In the genomic region with DNA sequence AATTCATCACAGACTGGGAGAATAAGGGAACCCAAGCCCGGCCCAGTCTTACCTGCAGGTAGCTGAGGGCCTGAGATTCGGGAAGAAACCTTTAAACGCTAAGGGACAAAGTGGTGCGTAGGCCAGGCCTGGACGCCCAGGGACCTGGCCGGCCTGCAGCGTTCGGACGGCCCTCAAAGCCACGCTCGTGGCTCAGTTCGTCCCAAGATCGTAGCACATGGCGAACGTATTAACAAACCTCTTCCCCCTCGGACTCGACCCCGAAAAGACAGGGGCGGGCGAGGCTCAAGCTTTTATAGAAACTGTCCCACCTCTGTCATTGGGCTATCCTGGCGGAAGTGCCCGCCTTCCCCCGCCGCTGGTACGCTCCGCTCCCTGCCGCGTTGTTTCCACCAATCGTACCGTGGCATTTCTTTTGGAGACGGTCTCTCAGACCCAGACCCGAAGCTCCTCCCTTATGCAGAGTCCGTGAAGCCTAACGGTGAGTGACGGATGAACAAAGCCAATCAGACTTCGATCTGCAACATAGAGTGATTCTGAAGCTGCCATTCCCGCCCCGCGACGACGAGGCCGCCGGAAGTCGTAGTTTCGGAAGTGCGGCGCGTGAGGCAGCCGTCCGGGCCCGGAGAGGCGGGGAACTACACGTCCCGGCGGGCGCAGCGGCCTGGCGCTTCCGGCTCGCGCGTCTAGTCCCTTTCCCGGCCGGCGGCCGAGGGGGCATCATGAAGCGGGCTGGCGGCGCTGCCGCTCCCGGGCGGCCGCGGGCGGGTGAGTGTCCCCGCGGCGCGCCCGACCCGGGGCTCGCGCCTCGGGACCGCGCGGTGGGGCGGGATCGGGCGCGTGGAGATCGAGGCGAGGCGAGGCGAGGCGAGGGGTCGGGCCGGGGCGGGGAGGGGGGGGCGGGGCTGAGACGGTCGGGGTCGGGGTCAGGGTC, we compare ENCODE assay signal across 1 cellular context.
TF ChIP-seq lines count a peak whose summit lies in the region.

A gene (plus strand): TSS at position 692 of the 934 bp plus-strand sequence. CDS start 8,139 bp downstream, outside the sequence.

TF ChIP-seq in K562, 482 proteins besides CTCF, POLR2A, EP300 and RAD21 (continued from another document and continues in another):
- TF ChIP-seq, protein P1, sequence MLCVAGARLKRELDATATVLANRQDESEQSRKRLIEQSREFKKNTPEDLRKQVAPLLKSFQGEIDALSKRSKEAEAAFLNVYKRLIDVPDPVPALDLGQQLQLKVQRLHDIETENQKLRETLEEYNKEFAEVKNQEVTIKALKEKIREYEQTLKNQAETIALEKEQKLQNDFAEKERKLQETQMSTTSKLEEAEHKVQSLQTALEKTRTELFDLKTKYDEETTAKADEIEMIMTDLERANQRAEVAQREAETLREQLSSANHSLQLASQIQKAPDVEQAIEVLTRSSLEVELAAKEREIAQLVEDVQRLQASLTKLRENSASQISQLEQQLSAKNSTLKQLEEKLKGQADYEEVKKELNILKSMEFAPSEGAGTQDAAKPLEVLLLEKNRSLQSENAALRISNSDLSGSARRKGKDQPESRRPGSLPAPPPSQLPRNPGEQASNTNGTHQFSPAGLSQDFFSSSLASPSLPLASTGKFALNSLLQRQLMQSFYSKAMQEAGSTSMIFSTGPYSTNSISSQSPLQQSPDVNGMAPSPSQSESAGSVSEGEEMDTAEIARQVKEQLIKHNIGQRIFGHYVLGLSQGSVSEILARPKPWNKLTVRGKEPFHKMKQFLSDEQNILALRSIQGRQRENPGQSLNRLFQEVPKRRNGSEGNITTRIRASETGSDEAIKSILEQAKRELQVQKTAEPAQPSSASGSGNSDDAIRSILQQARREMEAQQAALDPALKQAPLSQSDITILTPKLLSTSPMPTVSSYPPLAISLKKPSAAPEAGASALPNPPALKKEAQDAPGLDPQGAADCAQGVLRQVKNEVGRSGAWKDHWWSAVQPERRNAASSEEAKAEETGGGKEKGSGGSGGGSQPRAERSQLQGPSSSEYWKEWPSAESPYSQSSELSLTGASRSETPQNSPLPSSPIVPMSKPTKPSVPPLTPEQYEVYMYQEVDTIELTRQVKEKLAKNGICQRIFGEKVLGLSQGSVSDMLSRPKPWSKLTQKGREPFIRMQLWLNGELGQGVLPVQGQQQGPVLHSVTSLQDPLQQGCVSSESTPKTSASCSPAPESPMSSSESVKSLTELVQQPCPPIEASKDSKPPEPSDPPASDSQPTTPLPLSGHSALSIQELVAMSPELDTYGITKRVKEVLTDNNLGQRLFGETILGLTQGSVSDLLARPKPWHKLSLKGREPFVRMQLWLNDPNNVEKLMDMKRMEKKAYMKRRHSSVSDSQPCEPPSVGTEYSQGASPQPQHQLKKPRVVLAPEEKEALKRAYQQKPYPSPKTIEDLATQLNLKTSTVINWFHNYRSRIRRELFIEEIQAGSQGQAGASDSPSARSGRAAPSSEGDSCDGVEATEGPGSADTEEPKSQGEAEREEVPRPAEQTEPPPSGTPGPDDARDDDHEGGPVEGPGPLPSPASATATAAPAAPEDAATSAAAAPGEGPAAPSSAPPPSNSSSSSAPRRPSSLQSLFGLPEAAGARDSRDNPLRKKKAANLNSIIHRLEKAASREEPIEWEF (CRISPR knock-in tag; IDR thresholded peaks at IDR 0.05) = no peak
- TF ChIP-seq, protein P2, sequence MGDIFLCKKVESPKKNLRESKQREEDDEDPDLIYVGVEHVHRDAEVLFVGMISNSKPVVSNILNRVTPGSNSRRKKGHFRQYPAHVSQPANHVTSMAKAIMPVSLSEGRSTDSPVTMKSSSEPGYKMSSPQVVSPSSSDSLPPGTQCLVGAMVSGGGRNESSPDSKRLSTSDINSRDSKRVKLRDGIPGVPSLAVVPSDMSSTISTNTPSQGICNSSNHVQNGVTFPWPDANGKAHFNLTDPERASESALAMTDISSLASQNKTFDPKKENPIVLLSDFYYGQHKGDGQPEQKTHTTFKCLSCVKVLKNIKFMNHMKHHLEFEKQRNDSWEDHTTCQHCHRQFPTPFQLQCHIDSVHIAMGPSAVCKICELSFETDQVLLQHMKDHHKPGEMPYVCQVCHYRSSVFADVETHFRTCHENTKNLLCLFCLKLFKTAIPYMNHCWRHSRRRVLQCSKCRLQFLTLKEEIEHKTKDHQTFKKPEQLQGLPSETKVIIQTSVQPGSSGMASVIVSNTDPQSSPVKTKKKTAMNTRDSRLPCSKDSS (IDR thresholded peaks at IDR 0.05; ENCODE audit: low read depth, partially characterized antibody) = no peak
- TF ChIP-seq ZC3H11A (IDR thresholded peaks at IDR 0.05; ENCODE audit: low read depth, low read length) = no peak
- TF ChIP-seq ZFP30 (CRISPR knock-in tag; IDR thresholded peaks at IDR 0.05; ENCODE audit: borderline replicate concordance) = no peak
- TF ChIP-seq NFIC (IDR thresholded peaks at IDR 0.05) = peak; percentile 57
- TF ChIP-seq CHD4 (IDR thresholded peaks at IDR 0.05; ENCODE audit: insufficient read depth, insufficient replicate concordance, low read depth, low read length, poor library complexity, severe bottlenecking) = no peak
- TF ChIP-seq ZKSCAN3 (CRISPR knock-in tag; IDR thresholded peaks at IDR 0.05) = no peak
- TF ChIP-seq ZNF239 (CRISPR knock-in tag; IDR thresholded peaks at IDR 0.05) = peak; percentile 24; the same call in 1 of the 2 replicates
- TF ChIP-seq TOE1 (IDR thresholded peaks at IDR 0.05; ENCODE audit: borderline replicate concordance) = peak; percentile 51; the same call in 1 of the 2 replicates
- TF ChIP-seq TOE1 (CRISPR knock-in tag; IDR thresholded peaks at IDR 0.05; ENCODE audit: borderline replicate concordance, low read depth) = no peak
- TF ChIP-seq POLR2B (IDR thresholded peaks at IDR 0.05; ENCODE audit: low read depth, partially characterized antibody) = peak; percentile 100
- peak; percentile 89 for TF ChIP-seq ZNF175 (CRISPR knock-in tag; IDR thresholded peaks at IDR 0.05; ENCODE audit: low read depth)
- no peak for TF ChIP-seq SRSF7 (optimal IDR thresholded peaks at IDR 0.05; ENCODE audit: low read depth, low read length)
- peak; percentile 92 for TF ChIP-seq ZNF143 (CRISPR knock-in tag; IDR thresholded peaks at IDR 0.05)
- TF ChIP-seq, protein P3, sequence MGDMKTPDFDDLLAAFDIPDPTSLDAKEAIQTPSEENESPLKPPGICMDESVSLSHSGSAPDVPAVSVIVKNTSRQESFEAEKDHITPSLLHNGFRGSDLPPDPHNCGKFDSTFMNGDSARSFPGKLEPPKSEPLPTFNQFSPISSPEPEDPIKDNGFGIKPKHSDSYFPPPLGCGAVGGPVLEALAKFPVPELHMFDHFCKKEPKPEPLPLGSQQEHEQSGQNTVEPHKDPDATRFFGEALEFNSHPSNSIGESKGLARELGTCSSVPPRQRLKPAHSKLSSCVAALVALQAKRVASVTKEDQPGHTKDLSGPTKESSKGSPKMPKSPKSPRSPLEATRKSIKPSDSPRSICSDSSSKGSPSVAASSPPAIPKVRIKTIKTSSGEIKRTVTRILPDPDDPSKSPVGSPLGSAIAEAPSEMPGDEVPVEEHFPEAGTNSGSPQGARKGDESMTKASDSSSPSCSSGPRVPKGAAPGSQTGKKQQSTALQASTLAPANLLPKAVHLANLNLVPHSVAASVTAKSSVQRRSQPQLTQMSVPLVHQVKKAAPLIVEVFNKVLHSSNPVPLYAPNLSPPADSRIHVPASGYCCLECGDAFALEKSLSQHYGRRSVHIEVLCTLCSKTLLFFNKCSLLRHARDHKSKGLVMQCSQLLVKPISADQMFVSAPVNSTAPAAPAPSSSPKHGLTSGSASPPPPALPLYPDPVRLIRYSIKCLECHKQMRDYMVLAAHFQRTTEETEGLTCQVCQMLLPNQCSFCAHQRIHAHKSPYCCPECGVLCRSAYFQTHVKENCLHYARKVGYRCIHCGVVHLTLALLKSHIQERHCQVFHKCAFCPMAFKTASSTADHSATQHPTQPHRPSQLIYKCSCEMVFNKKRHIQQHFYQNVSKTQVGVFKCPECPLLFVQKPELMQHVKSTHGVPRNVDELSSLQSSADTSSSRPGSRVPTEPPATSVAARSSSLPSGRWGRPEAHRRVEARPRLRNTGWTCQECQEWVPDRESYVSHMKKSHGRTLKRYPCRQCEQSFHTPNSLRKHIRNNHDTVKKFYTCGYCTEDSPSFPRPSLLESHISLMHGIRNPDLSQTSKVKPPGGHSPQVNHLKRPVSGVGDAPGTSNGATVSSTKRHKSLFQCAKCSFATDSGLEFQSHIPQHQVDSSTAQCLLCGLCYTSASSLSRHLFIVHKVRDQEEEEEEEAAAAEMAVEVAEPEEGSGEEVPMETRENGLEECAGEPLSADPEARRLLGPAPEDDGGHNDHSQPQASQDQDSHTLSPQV (IDR thresholded peaks at IDR 0.05) = peak; percentile 80
- no peak for TF ChIP-seq MTF1 (CRISPR knock-in tag; IDR thresholded peaks at IDR 0.05; ENCODE audit: borderline replicate concordance)
- TF ChIP-seq, protein P4, sequence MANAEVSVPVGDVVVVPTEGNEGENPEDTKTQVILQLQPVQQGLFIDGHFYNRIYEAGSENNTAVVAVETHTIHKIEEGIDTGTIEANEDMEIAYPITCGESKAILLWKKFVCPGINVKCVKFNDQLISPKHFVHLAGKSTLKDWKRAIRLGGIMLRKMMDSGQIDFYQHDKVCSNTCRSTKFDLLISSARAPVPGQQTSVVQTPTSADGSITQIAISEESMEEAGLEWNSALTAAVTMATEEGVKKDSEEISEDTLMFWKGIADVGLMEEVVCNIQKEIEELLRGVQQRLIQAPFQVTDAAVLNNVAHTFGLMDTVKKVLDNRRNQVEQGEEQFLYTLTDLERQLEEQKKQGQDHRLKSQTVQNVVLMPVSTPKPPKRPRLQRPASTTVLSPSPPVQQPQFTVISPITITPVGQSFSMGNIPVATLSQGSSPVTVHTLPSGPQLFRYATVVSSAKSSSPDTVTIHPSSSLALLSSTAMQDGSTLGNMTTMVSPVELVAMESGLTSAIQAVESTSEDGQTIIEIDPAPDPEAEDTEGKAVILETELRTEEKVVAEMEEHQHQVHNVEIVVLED (CRISPR knock-in tag; IDR thresholded peaks at IDR 0.05) = peak; percentile 72
- TF ChIP-seq ZNF274 (IDR thresholded peaks at IDR 0.05; ENCODE audit: borderline replicate concordance, low read depth, low read length) = no peak
- TF ChIP-seq, protein P5, sequence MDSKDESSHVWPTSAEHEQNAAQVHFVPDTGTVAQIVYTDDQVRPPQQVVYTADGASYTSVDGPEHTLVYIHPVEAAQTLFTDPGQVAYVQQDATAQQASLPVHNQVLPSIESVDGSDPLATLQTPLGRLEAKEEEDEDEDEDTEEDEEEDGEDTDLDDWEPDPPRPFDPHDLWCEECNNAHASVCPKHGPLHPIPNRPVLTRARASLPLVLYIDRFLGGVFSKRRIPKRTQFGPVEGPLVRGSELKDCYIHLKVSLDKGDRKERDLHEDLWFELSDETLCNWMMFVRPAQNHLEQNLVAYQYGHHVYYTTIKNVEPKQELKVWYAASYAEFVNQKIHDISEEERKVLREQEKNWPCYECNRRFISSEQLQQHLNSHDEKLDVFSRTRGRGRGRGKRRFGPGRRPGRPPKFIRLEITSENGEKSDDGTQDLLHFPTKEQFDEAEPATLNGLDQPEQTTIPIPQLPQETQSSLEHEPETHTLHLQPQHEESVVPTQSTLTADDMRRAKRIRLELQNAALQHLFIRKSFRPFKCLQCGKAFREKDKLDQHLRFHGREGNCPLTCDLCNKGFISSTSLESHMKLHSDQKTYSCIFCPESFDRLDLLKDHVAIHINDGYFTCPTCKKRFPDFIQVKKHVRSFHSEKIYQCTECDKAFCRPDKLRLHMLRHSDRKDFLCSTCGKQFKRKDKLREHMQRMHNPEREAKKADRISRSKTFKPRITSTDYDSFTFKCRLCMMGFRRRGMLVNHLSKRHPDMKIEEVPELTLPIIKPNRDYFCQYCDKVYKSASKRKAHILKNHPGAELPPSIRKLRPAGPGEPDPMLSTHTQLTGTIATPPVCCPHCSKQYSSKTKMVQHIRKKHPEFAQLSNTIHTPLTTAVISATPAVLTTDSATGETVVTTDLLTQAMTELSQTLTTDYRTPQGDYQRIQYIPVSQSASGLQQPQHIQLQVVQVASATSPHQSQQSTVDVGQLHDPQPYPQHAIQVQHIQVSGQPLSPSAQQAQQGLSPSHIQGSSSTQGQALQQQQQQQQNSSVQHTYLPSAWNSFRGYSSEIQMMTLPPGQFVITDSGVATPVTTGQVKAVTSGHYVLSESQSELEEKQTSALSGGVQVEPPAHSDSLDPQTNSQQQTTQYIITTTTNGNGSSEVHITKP (IDR thresholded peaks at IDR 0.05; ENCODE audit: partially characterized antibody) = peak; percentile 69
- TF ChIP-seq DACH1 (IDR thresholded peaks at IDR 0.05; ENCODE audit: partially characterized antibody) = no peak
- TF ChIP-seq SIX5 (IDR thresholded peaks at IDR 0.05; ENCODE audit: borderline replicate concordance in 1 of 2, insufficient read depth in 1 of 2, low read depth in 1 of 2, low read length in 2 of 2) = peak; percentile 93 to 97
- TF ChIP-seq CREB1 (IDR thresholded peaks at IDR 0.05) = peak; percentile 90
- TF ChIP-seq CREB1 (CRISPR knock-in tag; IDR thresholded peaks at IDR 0.05) = peak; percentile 91
- peak; percentile 50; the same call in 1 of the 2 replicates for TF ChIP-seq KLF13 (tag; IDR thresholded peaks at IDR 0.05; ENCODE audit: borderline replicate concordance, low read depth)
- peak; percentile 63 for TF ChIP-seq MEIS2 (IDR thresholded peaks at IDR 0.05; ENCODE audit: partially characterized antibody)
- TF ChIP-seq, protein P6, sequence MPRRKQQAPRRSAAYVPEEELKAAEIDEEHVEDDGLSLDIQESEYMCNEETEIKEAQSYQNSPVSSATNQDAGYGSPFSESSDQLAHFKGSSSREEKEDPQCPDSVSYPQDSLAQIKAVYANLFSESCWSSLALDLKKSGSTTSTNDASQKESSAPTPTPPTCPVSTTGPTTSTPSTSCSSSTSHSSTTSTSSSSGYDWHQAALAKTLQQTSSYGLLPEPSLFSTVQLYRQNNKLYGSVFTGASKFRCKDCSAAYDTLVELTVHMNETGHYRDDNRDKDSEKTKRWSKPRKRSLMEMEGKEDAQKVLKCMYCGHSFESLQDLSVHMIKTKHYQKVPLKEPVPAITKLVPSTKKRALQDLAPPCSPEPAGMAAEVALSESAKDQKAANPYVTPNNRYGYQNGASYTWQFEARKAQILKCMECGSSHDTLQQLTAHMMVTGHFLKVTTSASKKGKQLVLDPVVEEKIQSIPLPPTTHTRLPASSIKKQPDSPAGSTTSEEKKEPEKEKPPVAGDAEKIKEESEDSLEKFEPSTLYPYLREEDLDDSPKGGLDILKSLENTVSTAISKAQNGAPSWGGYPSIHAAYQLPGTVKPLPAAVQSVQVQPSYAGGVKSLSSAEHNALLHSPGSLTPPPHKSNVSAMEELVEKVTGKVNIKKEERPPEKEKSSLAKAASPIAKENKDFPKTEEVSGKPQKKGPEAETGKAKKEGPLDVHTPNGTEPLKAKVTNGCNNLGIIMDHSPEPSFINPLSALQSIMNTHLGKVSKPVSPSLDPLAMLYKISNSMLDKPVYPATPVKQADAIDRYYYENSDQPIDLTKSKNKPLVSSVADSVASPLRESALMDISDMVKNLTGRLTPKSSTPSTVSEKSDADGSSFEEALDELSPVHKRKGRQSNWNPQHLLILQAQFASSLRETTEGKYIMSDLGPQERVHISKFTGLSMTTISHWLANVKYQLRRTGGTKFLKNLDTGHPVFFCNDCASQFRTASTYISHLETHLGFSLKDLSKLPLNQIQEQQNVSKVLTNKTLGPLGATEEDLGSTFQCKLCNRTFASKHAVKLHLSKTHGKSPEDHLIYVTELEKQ (CRISPR knock-in tag; IDR thresholded peaks at IDR 0.05) = no peak
- TF ChIP-seq POU5F1 (IDR thresholded peaks at IDR 0.05; ENCODE audit: borderline replicate concordance, low read depth, low read length, partially characterized antibody) = peak; percentile 75
- TF ChIP-seq, protein P7, sequence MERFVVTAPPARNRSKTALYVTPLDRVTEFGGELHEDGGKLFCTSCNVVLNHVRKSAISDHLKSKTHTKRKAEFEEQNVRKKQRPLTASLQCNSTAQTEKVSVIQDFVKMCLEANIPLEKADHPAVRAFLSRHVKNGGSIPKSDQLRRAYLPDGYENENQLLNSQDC (CRISPR knock-in tag; IDR thresholded peaks at IDR 0.05) = peak; percentile 92
- peak; percentile 95 for TF ChIP-seq MBD2 (IDR thresholded peaks at IDR 0.05; ENCODE audit: borderline replicate concordance, low read depth)
- TF ChIP-seq, protein P8, sequence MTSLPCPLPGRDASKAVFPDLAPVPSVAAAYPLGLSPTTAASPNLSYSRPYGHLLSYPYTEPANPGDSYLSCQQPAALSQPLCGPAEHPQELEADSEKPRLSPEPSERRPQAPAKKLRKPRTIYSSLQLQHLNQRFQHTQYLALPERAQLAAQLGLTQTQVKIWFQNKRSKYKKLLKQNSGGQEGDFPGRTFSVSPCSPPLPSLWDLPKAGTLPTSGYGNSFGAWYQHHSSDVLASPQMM (CRISPR knock-in tag; IDR thresholded peaks at IDR 0.05) = no peak
